ENCODE assay signal across 19 cellular contexts in the genomic region with DNA sequence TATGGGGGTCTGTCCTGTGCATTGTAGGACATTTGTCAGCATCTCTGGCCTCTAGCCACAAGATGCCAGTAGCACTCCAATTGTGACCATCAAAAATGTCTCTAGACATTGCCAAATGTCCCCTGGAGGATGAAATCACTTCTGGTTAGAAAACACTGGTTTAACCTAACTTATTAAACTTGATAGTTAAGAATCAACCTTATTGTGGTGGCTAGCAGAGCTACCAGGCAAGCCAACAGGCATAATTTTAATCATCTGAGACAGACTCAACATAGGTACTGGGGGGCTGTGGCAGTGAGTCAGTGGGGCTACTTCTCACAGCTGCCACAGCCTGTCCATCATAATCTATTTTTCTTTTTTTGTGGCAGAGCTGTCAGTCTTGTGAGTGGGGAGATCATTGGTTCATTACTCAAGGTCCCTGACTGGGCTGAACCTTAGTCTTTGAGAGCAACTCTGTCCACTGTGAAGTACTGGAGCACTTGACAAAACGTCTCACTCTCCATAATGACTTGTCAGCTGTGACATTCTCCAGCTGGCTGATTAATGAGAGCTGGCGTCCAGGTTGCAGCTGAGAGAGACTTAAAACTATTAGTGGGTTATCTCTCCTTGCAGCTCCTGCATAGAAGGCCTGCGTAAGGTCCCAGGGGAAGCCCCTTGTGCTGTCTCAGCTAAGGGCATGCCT.
DNase-seq lines count a peak whose midpoint lies in the region; ATAC-seq and TF ChIP-seq lines count a peak whose summit lies in the region.
"Had no signal": no experiment of that assay in that cellular context is flagged by ENCODE, and none has a peak within 500 bp of the region (broad histone marks: within the 10 kb centered on the region; RNA-seq: fewer than 3 reads in every experiment).

No MANE protein-coding gene starts in this region.

- CTCF ChIA-PET in T-cell (lab: Charles Lee), result interaction anchor here in 1 of 2 donors (0.6 kb wide), 1 partner anchor 29 kb away, joined by 3 read pairs; no protein-coding TSS in a partner anchor

- peak; percentile 26 for DNase-seq in M059J (ENCODE audit: low read depth)
- peak; percentile 80 for DNase-seq in WERI-Rb-1
- no peak for DNase-seq in kidney epithelial cell (ENCODE audit: low read depth)
- no peak for DNase-seq in activated naive CD4-positive, alpha-beta T cell treated with anti-CD3 and anti-CD28 coated beads, Interleukin-2, amount 50 U/mL, for 16 hours
- DNase-seq in T-cell, result no peak
- DNase-seq in SIG-M5 (lab: John Stamatoyannopoulos, UW), result no peak
- DNase-seq: activated gamma-delta T cell treated with Interleukin-2 at 50 U/mL for 16 hours; AML-193; effector memory CD8-positive, alpha-beta T cell; gastrocnemius medialis; NCI-H1105 treated with DMSO at 0.1 percent for 48 hours; NCI-H510A treated with DMSO at 0.1 percent for 48 hours; SHP77; stimulated activated CD4-positive, alpha-beta T cell treated with anti-CD3 and anti-CD28 coated beads, Interleukin-1b, Interleukin-23, amount 100 ng/mL, for 48 hours; stimulated activated CD8-positive, alpha-beta memory T cell treated with anti-CD3 and anti-CD28 coated beads, Interleukin-4, amount 100 ng/mL, for 48 hours; transverse colon had no signal

- POLR2A ChIA-PET in T-cell (lab: Charles Lee), result interaction anchor here (0.6 to 0.7 kb wide), 2 partner anchors 21 to 82 kb away, joined by 3 read pairs; no protein-coding TSS in a partner anchor

- TF ChIP-seq CTCF in C4-2B (conservative IDR thresholded peaks at IDR 0.05) (0 out of 2 replicates have a peak, but pooled peaks have one; percentile 5), WERI-Rb-1 (IDR thresholded peaks at IDR 0.05; ENCODE audit: low read depth, low read length) (no peak), kidney epithelial cell (IDR thresholded peaks at IDR 0.05; ENCODE audit: insufficient read depth, low read length, poor library complexity, severe bottlenecking) (peak; percentile 18)

- no peak overlapping the region for H3K27ac Mint-ChIP-seq in T-cell
- H3K27ac Mint-ChIP-seq: effector memory CD8-positive, alpha-beta T cell; progenitor cell of endocrine pancreas had no signal

- H3K9me3 ChIP-seq in WERI-Rb-1 (ENCODE audit: severe bottlenecking), result no peaks in the 10 kb centered on the region
- H3K9me3 ChIP-seq: gastrocnemius medialis, transverse colon had no signal

- H3K27me3 ChIP-seq in WERI-Rb-1 (ENCODE audit: insufficient read depth, low read depth, severe bottlenecking) (no peaks in the 10 kb centered on the region), kidney epithelial cell (ENCODE audit: control insufficient read depth, insufficient read depth, low read length) (no peaks in the 10 kb centered on the region)
- H3K27me3 ChIP-seq: gastrocnemius medialis, transverse colon had no signal

- no peak for ATAC-seq in HG03039 (IDR thresholded peaks at IDR 0.05; ENCODE audit: unreplicated experiment)
- no peak for ATAC-seq in T-cell (replicated peaks in 1 of 4)
- ATAC-seq: effector memory CD8-positive, alpha-beta T cell; gastrocnemius medialis had no signal

- H3K36me3 Mint-ChIP-seq in T-cell, result peaks cover 35% of the 10 kb centered on the region

- H3K4me1 Mint-ChIP-seq in T-cell, result no peaks in the 10 kb centered on the region

- no peak overlapping the region for H3K27ac ChIP-seq in C4-2B
- peak overlapping the region; percentile 36 for H3K27ac ChIP-seq in WERI-Rb-1
- H3K27ac ChIP-seq: gastrocnemius medialis, transverse colon had no signal

- H3K4me3 ChIP-seq in WERI-Rb-1 (ENCODE audit: low read depth, low read length), result no peak overlapping the region
- H3K4me3 ChIP-seq in kidney epithelial cell (ENCODE audit: low read depth, low read length), result no peak overlapping the region
- H3K4me3 ChIP-seq: gastrocnemius medialis, transverse colon had no signal

- H3K9me3 Mint-ChIP-seq in T-cell, result no peaks in the 10 kb centered on the region
- H3K9me3 Mint-ChIP-seq: effector memory CD8-positive, alpha-beta T cell had no signal

- no peak overlapping the region for H3K4me3 Mint-ChIP-seq in T-cell
- H3K4me3 Mint-ChIP-seq: effector memory CD8-positive, alpha-beta T cell had no signal

- no peaks in the 10 kb centered on the region for H3K27me3 Mint-ChIP-seq in T-cell
- H3K27me3 Mint-ChIP-seq: progenitor cell of endocrine pancreas had no signal

- H3K36me3 ChIP-seq in WERI-Rb-1, result peaks cover 97% of the 10 kb centered on the region
- H3K36me3 ChIP-seq in kidney epithelial cell (ENCODE audit: control insufficient read depth, insufficient read depth, low read length), result peaks cover 2% of the 10 kb centered on the region
- H3K36me3 ChIP-seq: gastrocnemius medialis, transverse colon had no signal

Comparison
In these comparisons a context has a peak if more than half of its experiments do, and no peak if none do; other contexts are left out.
1. DNase-seq: peak in M059J (single experiment) and WERI-Rb-1 (single experiment); none in kidney epithelial cell (single experiment), activated naive CD4-positive, alpha-beta T cell treated with anti-CD3 and anti-CD28 coated beads, Interleukin-2, amount 50 U/mL, for 16 hours (single experiment), T-cell (0 of 34) and SIG-M5 (single experiment).